ENCODE assay signal across 10 cellular contexts in genomic region chr15:73941871-73942635, GRCh38. TPM values are rescaled to one million over a fixed set of nuclear protein-coding genes. Genes with fewer than 3 reads are reported as not detected.
DNase-seq lines count a peak whose midpoint lies in the region; ATAC-seq, FAIRE-seq and TF ChIP-seq lines count a peak whose summit lies in the region.
"Had no signal": no experiment of that assay in that cellular context is flagged by ENCODE, and none has a peak within 500 bp of the region (broad histone marks: within the 10 kb centered on the region; RNA-seq: fewer than 3 reads in every experiment).

No MANE protein-coding gene starts in this region.

- WGBS in H9 (ENCODE audit: extremely low coverage, insufficient read length, low lambda C conversion rate), result no CpG with 5 or more reads among the region's 10 CpGs

- H3K9ac ChIP-seq in H9 (ENCODE audit: extremely low read depth, insufficient read length, low read length) (no peak overlapping the region), colonic mucosa (ENCODE audit: low read depth in 2 of 2, low read length in 2 of 2) (no peak overlapping the region)

- H2BK5ac ChIP-seq in H9 (ENCODE audit: insufficient read length, low read length), result no peak overlapping the region

- H4K5ac ChIP-seq in H9 (ENCODE audit: insufficient read length, low read depth, low read length), result no peak overlapping the region

- H3K4ac ChIP-seq in H9 (ENCODE audit: low read depth, low read length), result no peak overlapping the region

- no peak overlapping the region for H3K4me2 ChIP-seq in H9 (ENCODE audit: insufficient read depth, insufficient read length, low read length)

- no peaks in the 10 kb centered on the region for H4K20me1 ChIP-seq in H9 (ENCODE audit: control insufficient read depth, insufficient read depth, insufficient read length)

- intact Hi-C loops in activated naive CD4-positive, alpha-beta T cell treated with anti-CD3 and anti-CD28 coated beads for 36 hours (cut with micrococcal nuclease), result no loop called here
- intact Hi-C loops in tibial artery (cut with DNase I; ENCODE audit: low total_unique reads) (no loop called here), colonic mucosa (cut with DNase I) (no loop called here)

- H3K4me3 ChIP-seq in tibial artery (no peak overlapping the region), colonic mucosa (no peak overlapping the region)

- no peak overlapping the region for H2BK20ac ChIP-seq in H9 (ENCODE audit: low read depth, low read length, poor library complexity, severe bottlenecking)

- H3K36me3 Mint-ChIP-seq in activated naive CD4-positive, alpha-beta T cell treated with anti-CD3 and anti-CD28 coated beads, Interleukin-2, amount 50 U/mL, for 72 hours, result no peaks in the 10 kb centered on the region
- no peaks in the 10 kb centered on the region for H3K36me3 Mint-ChIP-seq in activated naive CD4-positive, alpha-beta T cell treated with anti-CD3 and anti-CD28 coated beads for 36 hours (ENCODE audit: low read depth)
- H3K36me3 Mint-ChIP-seq in glutamatergic neuron (ENCODE audit: unreplicated experiment), result peaks cover 5% of the 10 kb centered on the region
- no peaks in the 10 kb centered on the region for H3K36me3 Mint-ChIP-seq in stimulated activated naive B cell treated with anti-CD40 and anti-IgM and Interleukin-4, amounts not matched to agents 10 μg/mL and 1 μg/mL and 100 μg/mL, for 72 hours
- no peaks in the 10 kb centered on the region for H3K36me3 Mint-ChIP-seq in H9 (ENCODE audit: insufficient read depth in 1 of 3, low read depth in 3 of 3)
- H3K36me3 Mint-ChIP-seq: activated naive CD8-positive, alpha-beta T cell had no signal

- H2AFZ ChIP-seq in H9 (ENCODE audit: low read length), result no peak overlapping the region

- no peaks in the 10 kb centered on the region for H3K27me3 Mint-ChIP-seq in activated naive CD4-positive, alpha-beta T cell treated with anti-CD3 and anti-CD28 coated beads for 36 hours (ENCODE audit: low read depth)
- peaks cover 11% of the 10 kb centered on the region for H3K27me3 Mint-ChIP-seq in glutamatergic neuron (ENCODE audit: unreplicated experiment)
- H3K27me3 Mint-ChIP-seq in stimulated activated naive B cell treated with anti-CD40 and anti-IgM and Interleukin-4, amounts not matched to agents 10 μg/mL and 1 μg/mL and 100 μg/mL, for 72 hours, result peaks cover 14 to 27% of the 10 kb centered on the region in 2 donors
- H3K27me3 Mint-ChIP-seq in H9 (ENCODE audit: low read depth), result peaks cover 8% of the 10 kb centered on the region; the same call in 1 of the 2 replicates
- H3K27me3 Mint-ChIP-seq: activated naive CD8-positive, alpha-beta T cell had no signal

- H3K23ac ChIP-seq in H9 (ENCODE audit: insufficient read length, low read depth, low read length), result no peak overlapping the region

- H4K8ac ChIP-seq in H9 (replicated peaks; ENCODE audit: insufficient read length, low read depth, low read length), result no peak overlapping the region

- H3K4me1 Mint-ChIP-seq in activated naive CD4-positive, alpha-beta T cell treated with anti-CD3 and anti-CD28 coated beads for 36 hours (ENCODE audit: low read depth), result peaks cover 11% of the 10 kb centered on the region
- peaks cover 42% of the 10 kb centered on the region for H3K4me1 Mint-ChIP-seq in glutamatergic neuron (ENCODE audit: low read depth, unreplicated experiment)
- H3K4me1 Mint-ChIP-seq in stimulated activated naive B cell treated with anti-CD40 and anti-IgM and Interleukin-4, amounts not matched to agents 10 μg/mL and 1 μg/mL and 100 μg/mL, for 72 hours, result peaks cover 4 to 15% of the 10 kb centered on the region in 2 donors
- H3K4me1 Mint-ChIP-seq in H9, result peaks cover 3 to 4% of the 10 kb centered on the region in 2 experiments; a peak in 2 of 4 replicates

- H3K23me2 ChIP-seq in H9 (ENCODE audit: insufficient read length, low read depth, low read length, poor library complexity, severe bottlenecking), result no peaks in the 10 kb centered on the region

- no peaks in the 10 kb centered on the region for H3K79me2 ChIP-seq in H9 (ENCODE audit: insufficient read depth, low read length)

- no peak overlapping the region for H3K18ac ChIP-seq in H9 (ENCODE audit: insufficient read length, low read depth, low read length)

- H2BK120ac ChIP-seq in H9 (ENCODE audit: low read depth, low read length, poor library complexity, severe bottlenecking), result no peak overlapping the region

- TF ChIP-seq CTCF in glutamatergic neuron (IDR thresholded peaks at IDR 0.05; ENCODE audit: partially characterized antibody, unreplicated experiment) (no peak), tibial artery (IDR thresholded peaks at IDR 0.05) (no peak), H9 (conservative IDR thresholded peaks at IDR 0.05) (no peak), colonic mucosa (IDR thresholded peaks at IDR 0.05) (no peak)

- CTCF ChIA-PET in activated naive CD4-positive, alpha-beta T cell treated with anti-CD3 and anti-CD28 coated beads for 36 hours (lab: Charles Lee), result interaction anchor here (0.9 kb wide), 1 partner anchor 29 kb away, joined by 4 read pairs; no protein-coding TSS in a partner anchor

- peak in 1 of 2 donors; percentile 36 for ATAC-seq in activated naive CD4-positive, alpha-beta T cell treated with anti-CD3 and anti-CD28 coated beads, Interleukin-2, amount 50 U/mL, for 72 hours
- ATAC-seq in stimulated activated naive B cell treated with anti-CD40 and anti-IgM and Interleukin-4, amounts not matched to agents 10 μg/mL and 1 μg/mL and 100 μg/mL, for 72 hours (replicated peaks), result no peak

- no peak overlapping the region for H3K14ac ChIP-seq in H9 (ENCODE audit: insufficient read depth, low read length)

- no peak overlapping the region for H3K56ac ChIP-seq in H9 (ENCODE audit: insufficient read length, low read depth, low read length)

- no peak overlapping the region for H2BK15ac ChIP-seq in H9 (ENCODE audit: low read depth, low read length)

- H4K91ac ChIP-seq in H9 (ENCODE audit: insufficient read length, low read depth, low read length), result no peak overlapping the region

- H3K27me3 ChIP-seq in tibial artery, result no peaks in the 10 kb centered on the region
- no peaks in the 10 kb centered on the region for H3K27me3 ChIP-seq in H9 (ENCODE audit: insufficient read depth, low read length)
- no peaks in the 10 kb centered on the region for H3K27me3 ChIP-seq in colonic mucosa

- no peaks in the 10 kb centered on the region for H3K9me3 ChIP-seq in tibial artery
- H3K9me3 ChIP-seq in H9 (ENCODE audit: control insufficient read depth, low read depth, low read length), result no peaks in the 10 kb centered on the region
- no peaks in the 10 kb centered on the region for H3K9me3 ChIP-seq in colonic mucosa

- H3K27ac ChIP-seq in tibial artery (peak overlapping the region; percentile 70 to 72), H9 (ENCODE audit: insufficient read length, low read depth, low read length) (no peak overlapping the region), colonic mucosa (no peak overlapping the region)

- no peak for FAIRE-seq in RCC 7860 (lab: Jason Lieb, UNC)

- H3K4me1 ChIP-seq in tibial artery (peaks cover 6 to 75% (median 63%) of the 10 kb centered on the region in 4 donors), H9 (ENCODE audit: insufficient read depth, low read length) (no peaks in the 10 kb centered on the region), colonic mucosa (no peaks in the 10 kb centered on the region)

- H3K9me3 Mint-ChIP-seq in activated naive CD4-positive, alpha-beta T cell treated with anti-CD3 and anti-CD28 coated beads, Interleukin-2, amount 50 U/mL, for 72 hours, result no peaks in the 10 kb centered on the region
- H3K9me3 Mint-ChIP-seq in activated naive CD4-positive, alpha-beta T cell treated with anti-CD3 and anti-CD28 coated beads for 36 hours, result no peaks in the 10 kb centered on the region
- H3K9me3 Mint-ChIP-seq in glutamatergic neuron (ENCODE audit: unreplicated experiment), result peaks cover 11% of the 10 kb centered on the region
- no peaks in the 10 kb centered on the region for H3K9me3 Mint-ChIP-seq in stimulated activated naive B cell treated with anti-CD40 and anti-IgM and Interleukin-4, amounts not matched to agents 10 μg/mL and 1 μg/mL and 100 μg/mL, for 72 hours
- H3K9me3 Mint-ChIP-seq in H9, result no peaks in the 10 kb centered on the region

- no peak overlapping the region for H3T11ph ChIP-seq in H9 (ENCODE audit: low read length)

- no peak overlapping the region for H2BK12ac ChIP-seq in H9 (ENCODE audit: insufficient read length, low read depth, low read length)

- H2AK5ac ChIP-seq in H9 (ENCODE audit: insufficient read length, low read length), result no peak overlapping the region

- H3K36me3 ChIP-seq in tibial artery (peaks cover 2 to 10% (median 8%) of the 10 kb centered on the region in 3 donors), colonic mucosa (no peaks in the 10 kb centered on the region)

- H3K4me3 Mint-ChIP-seq in activated naive CD4-positive, alpha-beta T cell treated with anti-CD3 and anti-CD28 coated beads for 36 hours, result no peak overlapping the region
- H3K4me3 Mint-ChIP-seq in glutamatergic neuron (ENCODE audit: unreplicated experiment), result peak overlapping the region; percentile 20
- H3K4me3 Mint-ChIP-seq in stimulated activated naive B cell treated with anti-CD40 and anti-IgM and Interleukin-4, amounts not matched to agents 10 μg/mL and 1 μg/mL and 100 μg/mL, for 72 hours, result no peak overlapping the region
- no peak overlapping the region for H3K4me3 Mint-ChIP-seq in H9
- H3K4me3 Mint-ChIP-seq: activated naive CD8-positive, alpha-beta T cell; B cell had no signal

- H3K27ac Mint-ChIP-seq in activated naive CD4-positive, alpha-beta T cell treated with anti-CD3 and anti-CD28 coated beads, Interleukin-2, amount 50 U/mL, for 72 hours, result peak overlapping the region; percentile 62 to 66
- H3K27ac Mint-ChIP-seq in activated naive CD4-positive, alpha-beta T cell treated with anti-CD3 and anti-CD28 coated beads for 36 hours, result no peak overlapping the region
- H3K27ac Mint-ChIP-seq in glutamatergic neuron (ENCODE audit: unreplicated experiment), result no peak overlapping the region
- H3K27ac Mint-ChIP-seq in stimulated activated naive B cell treated with anti-CD40 and anti-IgM and Interleukin-4, amounts not matched to agents 10 μg/mL and 1 μg/mL and 100 μg/mL, for 72 hours, result no peak overlapping the region
- H3K27ac Mint-ChIP-seq in H9, result no peak overlapping the region; a peak in 1 of 7 replicates
- H3K27ac Mint-ChIP-seq: activated naive CD8-positive, alpha-beta T cell; B cell had no signal

- no peak for DNase-seq in activated naive CD4-positive, alpha-beta T cell treated with anti-CD3 and anti-CD28 coated beads, Interleukin-2, amount 50 U/mL, for 72 hours (ENCODE audit: low spot score in 2 of 2)
- DNase-seq in activated naive CD4-positive, alpha-beta T cell treated with anti-CD3 and anti-CD28 coated beads for 36 hours, result no peak
- DNase-seq in RCC 7860 (ENCODE audit: low spot score), result peak; percentile 48
- DNase-seq in glutamatergic neuron, result no peak
- peak in 1 of 2 donors; percentile 64 for DNase-seq in tibial artery
- no peak for DNase-seq in stimulated activated naive B cell treated with anti-CD40 and anti-IgM and Interleukin-4, amounts not matched to agents 10 μg/mL and 1 μg/mL and 100 μg/mL, for 72 hours
- DNase-seq in H9, result no peak
- no peak for DNase-seq in colonic mucosa

- H3K79me1 ChIP-seq in H9 (ENCODE audit: insufficient read depth, low read depth, low read length, poor library complexity, severe bottlenecking), result no peaks in the 10 kb centered on the region

RNA-seq across cellular contexts. Expression of gene LOXL1, which starts 15.8 kb away (rescaled TPM):
- total RNA-seq in activated naive CD4-positive, alpha-beta T cell treated with anti-CD3 and anti-CD28 coated beads, Interleukin-2, amount 50 U/mL, for 72 hours, result under 1 TPM; 0.27 to 0.78 TPM
- under 1 TPM; 0.25 to 0.55 TPM for total RNA-seq in activated naive CD4-positive, alpha-beta T cell treated with anti-CD3 and anti-CD28 coated beads for 36 hours
- total RNA-seq in glutamatergic neuron (ENCODE audit: unreplicated experiment) (163 TPM), H9 (2021) (6.9 and 9.1 TPM in 2 replicates), colonic mucosa (1 to 10 TPM; 2.3 to 6.9 TPM)

RNA-seq across cellular contexts. Expression of gene STOML1, which starts 50.0 kb away (rescaled TPM):
- total RNA-seq in activated naive CD4-positive, alpha-beta T cell treated with anti-CD3 and anti-CD28 coated beads, Interleukin-2, amount 50 U/mL, for 72 hours, result 1 to 10 TPM; 5.9 to 7.2 TPM
- total RNA-seq in activated naive CD4-positive, alpha-beta T cell treated with anti-CD3 and anti-CD28 coated beads for 36 hours, result 1 to 10 TPM; 8.7 to 9.5 TPM
- total RNA-seq in glutamatergic neuron (ENCODE audit: unreplicated experiment) (19.5 TPM), H9 (2021) (2.5 and 2.9 TPM in 2 replicates), colonic mucosa (10 to 100 TPM in 1 of 2 donors, 1 to 10 TPM in 1; 9.1 to 14.3 TPM)

RNA-seq across cellular contexts. Expression of gene PML, which starts 52.5 kb away (rescaled TPM):
- total RNA-seq in activated naive CD4-positive, alpha-beta T cell treated with anti-CD3 and anti-CD28 coated beads, Interleukin-2, amount 50 U/mL, for 72 hours, result 10 to 100 TPM; 76.3 to 91.7 TPM
- total RNA-seq in activated naive CD4-positive, alpha-beta T cell treated with anti-CD3 and anti-CD28 coated beads for 36 hours, result 10 to 100 TPM; 69.6 to 70.2 TPM
- 27.6 TPM for total RNA-seq in glutamatergic neuron (ENCODE audit: unreplicated experiment)
- 23.6 and 24.6 TPM in 2 replicates for total RNA-seq in H9 (2021)
- total RNA-seq in colonic mucosa, result 10 to 100 TPM; 27.0 to 31.3 TPM

Comparison
In these comparisons a context has a peak if more than half of its experiments do, and no peak if none do; other contexts are left out.
1. H3K27ac Mint-ChIP-seq: peak in activated naive CD4-positive, alpha-beta T cell treated with anti-CD3 and anti-CD28 coated beads, Interleukin-2, amount 50 U/mL, for 72 hours (2 of 2); none in activated naive CD4-positive, alpha-beta T cell treated with anti-CD3 and anti-CD28 coated beads for 36 hours (single experiment), glutamatergic neuron (single experiment), stimulated activated naive B cell treated with anti-CD40 and anti-IgM and Interleukin-4, amounts not matched to agents 10 μg/mL and 1 μg/mL and 100 μg/mL, for 72 hours (single experiment) and H9 (0 of 3).
2. H3K27ac ChIP-seq: peak in tibial artery (2 of 2); none in H9 (single experiment) and colonic mucosa (single experiment).
3. RNA of gene LOXL1, which starts 15.8 kb away (total RNA-seq): 163 TPM in glutamatergic neuron (single experiment); 6.9 to 9.1 TPM in H9, 2.3 to 6.9 TPM in colonic mucosa, 0.27 to 0.78 TPM in activated naive CD4-positive, alpha-beta T cell treated with anti-CD3 and anti-CD28 coated beads, Interleukin-2, amount 50 U/mL, for 72 hours and 0.25 to 0.55 TPM in activated naive CD4-positive, alpha-beta T cell treated with anti-CD3 and anti-CD28 coated beads for 36 hours; every median in the first group is over 10 times any median in the second.